8 cellular contexts compared by ENCODE assay signal in the genomic region with DNA sequence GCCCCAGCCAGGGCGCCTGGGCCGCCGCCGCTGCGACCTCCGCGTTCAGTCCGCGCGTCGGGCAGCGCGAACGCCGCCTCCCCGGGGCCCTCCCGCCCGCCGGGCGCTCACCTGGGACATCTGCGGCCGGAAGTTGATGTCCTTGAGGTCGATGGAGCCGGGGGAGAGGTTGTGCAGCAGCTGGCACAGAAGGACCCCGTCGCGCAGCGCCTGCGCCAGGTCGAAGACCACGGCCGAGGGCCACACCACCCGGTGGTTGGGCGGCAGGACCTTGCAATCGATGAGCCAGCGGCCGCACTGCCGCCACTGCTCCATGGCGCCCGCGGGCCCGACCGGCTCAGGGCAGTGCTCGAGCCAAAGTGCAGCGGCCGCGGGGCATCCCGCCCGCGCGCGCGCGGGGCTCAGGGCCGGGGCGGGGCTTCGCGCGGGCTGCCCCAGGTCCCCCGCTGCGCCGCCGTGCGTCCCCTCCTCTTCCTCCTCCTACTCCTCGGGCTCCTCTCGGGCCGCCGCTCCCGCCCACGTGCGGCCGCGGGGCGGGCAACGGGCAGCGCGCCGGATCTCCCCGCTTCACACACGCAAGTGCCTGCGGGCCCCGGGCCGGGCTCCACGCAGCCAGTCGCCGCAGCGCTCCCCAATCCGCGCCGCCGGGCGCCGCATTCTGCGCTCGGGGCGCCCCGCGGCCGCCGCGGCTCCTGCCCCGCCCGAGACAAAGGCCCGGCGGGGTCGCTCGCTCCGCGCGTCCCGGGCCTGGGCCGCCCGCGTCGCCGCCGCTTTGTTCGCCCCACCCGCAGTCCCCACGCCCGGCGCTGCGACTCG. TPM values are rescaled to one million over a fixed set of nuclear protein-coding genes. Genes with fewer than 3 reads are reported as not detected.
A peak's percentile ranks its signal among the peaks of the same experiment; 100 is the strongest.
DNase-seq lines count a peak whose midpoint lies in the region; ATAC-seq and TF ChIP-seq lines count a peak whose summit lies in the region.

A gene with protein sequence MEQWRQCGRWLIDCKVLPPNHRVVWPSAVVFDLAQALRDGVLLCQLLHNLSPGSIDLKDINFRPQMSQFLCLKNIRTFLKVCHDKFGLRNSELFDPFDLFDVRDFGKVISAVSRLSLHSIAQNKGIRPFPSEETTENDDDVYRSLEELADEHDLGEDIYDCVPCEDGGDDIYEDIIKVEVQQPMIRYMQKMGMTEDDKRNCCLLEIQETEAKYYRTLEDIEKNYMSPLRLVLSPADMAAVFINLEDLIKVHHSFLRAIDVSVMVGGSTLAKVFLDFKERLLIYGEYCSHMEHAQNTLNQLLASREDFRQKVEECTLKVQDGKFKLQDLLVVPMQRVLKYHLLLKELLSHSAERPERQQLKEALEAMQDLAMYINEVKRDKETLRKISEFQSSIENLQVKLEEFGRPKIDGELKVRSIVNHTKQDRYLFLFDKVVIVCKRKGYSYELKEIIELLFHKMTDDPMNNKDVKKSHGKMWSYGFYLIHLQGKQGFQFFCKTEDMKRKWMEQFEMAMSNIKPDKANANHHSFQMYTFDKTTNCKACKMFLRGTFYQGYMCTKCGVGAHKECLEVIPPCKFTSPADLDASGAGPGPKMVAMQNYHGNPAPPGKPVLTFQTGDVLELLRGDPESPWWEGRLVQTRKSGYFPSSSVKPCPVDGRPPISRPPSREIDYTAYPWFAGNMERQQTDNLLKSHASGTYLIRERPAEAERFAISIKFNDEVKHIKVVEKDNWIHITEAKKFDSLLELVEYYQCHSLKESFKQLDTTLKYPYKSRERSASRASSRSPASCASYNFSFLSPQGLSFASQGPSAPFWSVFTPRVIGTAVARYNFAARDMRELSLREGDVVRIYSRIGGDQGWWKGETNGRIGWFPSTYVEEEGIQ (minus strand): TSS at position 361 of the 816 bp plus-strand sequence. CDS start 46 bp downstream, at position 315.

- no peaks in the 10 kb centered on the region for H3K36me3 Mint-ChIP-seq in activated T-cell treated with anti-CD3 and anti-CD28 coated beads, Interleukin-2, amount 50 U/mL, for 4 hours (ENCODE audit: insufficient read depth)
- H3K36me3 Mint-ChIP-seq in natural killer cell (no peaks in the 10 kb centered on the region), type B pancreatic cell (no peaks in the 10 kb centered on the region)

- H3K4me3 Mint-ChIP-seq in activated T-cell treated with anti-CD3 and anti-CD28 coated beads, Interleukin-2, amount 50 U/mL, for 4 hours = peak within 1 kb of the TSS; percentile 71
- H3K4me3 Mint-ChIP-seq in natural killer cell = peak within 1 kb of the TSS; percentile 69
- H3K4me3 Mint-ChIP-seq in type B pancreatic cell = peak within 1 kb of the TSS; percentile 94

- TF ChIP-seq CTCF in AG10803 (conservative IDR thresholded peaks at IDR 0.05; ENCODE audit: low read length) (no peak), fibroblast of lung (conservative IDR thresholded peaks at IDR 0.05 in 1 of 2, IDR thresholded peaks at IDR 0.05 in 1 of 2; ENCODE audit: low read depth in 1 of 2, low read length in 2 of 2) (no peak), natural killer cell (IDR thresholded peaks at IDR 0.05) (no peak), type B pancreatic cell (conservative IDR thresholded peaks at IDR 0.05) (no peak)

- H4K20me1 ChIP-seq in fibroblast of lung (ENCODE audit: control insufficient read depth, extremely low read depth, insufficient read depth, low read length) = no peaks in the 10 kb centered on the region

- intact Hi-C loops in natural killer cell (cut with micrococcal nuclease) = no loop called here

- H2AFZ ChIP-seq in fibroblast of lung (ENCODE audit: low read length) = peak within 1 kb of the TSS; percentile 58

- ATAC-seq in GM18907 (IDR thresholded peaks at IDR 0.05; ENCODE audit: unreplicated experiment) = peak; percentile 46
- ATAC-seq in HG03095 (IDR thresholded peaks at IDR 0.05; ENCODE audit: unreplicated experiment) = peak; percentile 44
- ATAC-seq in activated T-cell treated with anti-CD3 and anti-CD28 coated beads, Interleukin-2, amount 50 U/mL, for 4 hours = peak; percentile 59 to 61
- ATAC-seq in natural killer cell = peak; percentile 44 to 67 (median 56)

- H3K27ac Mint-ChIP-seq in natural killer cell = no peak within 1 kb of the TSS
- H3K27ac Mint-ChIP-seq in type B pancreatic cell = peak within 1 kb of the TSS; percentile 88

- H3K4me1 ChIP-seq in fibroblast of lung (ENCODE audit: control insufficient read depth, extremely low read depth, insufficient read depth, low read length) = peaks cover 16% of the 10 kb centered on the region

- H3K4me3 ChIP-seq in AG10803 (ENCODE audit: low read length) (peak within 1 kb of the TSS; percentile 87), fibroblast of lung (replicated peaks in 1 of 4; ENCODE audit: control extremely low read depth in 1 of 4, insufficient read depth in 1 of 4, low read depth in 3 of 4, low read length in 4 of 4) (peak within 1 kb of the TSS; percentile 60 to 88 (median 67))

- H3K79me2 ChIP-seq in fibroblast of lung (ENCODE audit: control insufficient read depth, insufficient read depth, low read length) = peaks cover 43% of the 10 kb centered on the region

- H3K4me2 ChIP-seq in fibroblast of lung (ENCODE audit: extremely low read depth, insufficient read depth, low read length) = peak within 1 kb of the TSS; percentile 98

- no peaks in the 10 kb centered on the region for H3K9me3 ChIP-seq in fibroblast of lung (ENCODE audit: control insufficient read depth, insufficient read depth, low read depth, low read length)

- no peaks in the 10 kb centered on the region for H3K36me3 ChIP-seq in fibroblast of lung (ENCODE audit: control insufficient read depth, insufficient read depth, low read length)

- DNase-seq in AG10803 (ENCODE audit: low read depth) = peak; percentile 63
- peak; percentile 68 for DNase-seq in NCI-H774 (lab: John Stamatoyannopoulos, UW)
- DNase-seq in activated T-cell treated with anti-CD3 and anti-CD28 coated beads, Interleukin-2, amount 50 U/mL, for 4 hours = peak; percentile 22
- peak; percentile 49 to 66 for DNase-seq in fibroblast of lung (ENCODE audit: low read depth in 2 of 2)
- peak; percentile 26 for DNase-seq in natural killer cell
- DNase-seq in type B pancreatic cell (ENCODE audit: extremely low spot score, unreplicated experiment) = no peak

- peak within 1 kb of the TSS; percentile 84 for H3K27ac ChIP-seq in fibroblast of lung (ENCODE audit: insufficient read depth, low read length)

- H3K4me1 Mint-ChIP-seq in activated T-cell treated with anti-CD3 and anti-CD28 coated beads, Interleukin-2, amount 50 U/mL, for 4 hours (ENCODE audit: low read depth) = peaks cover 7% of the 10 kb centered on the region
- H3K4me1 Mint-ChIP-seq in natural killer cell (peaks cover 0 to 7% of the 10 kb centered on the region in 2 donors), type B pancreatic cell (ENCODE audit: unreplicated experiment) (peaks cover 13% of the 10 kb centered on the region)

- H3K27me3 ChIP-seq in fibroblast of lung (ENCODE audit: control insufficient read depth, insufficient read depth, low read length) = peaks cover 4% of the 10 kb centered on the region

- H3K27me3 Mint-ChIP-seq in activated T-cell treated with anti-CD3 and anti-CD28 coated beads, Interleukin-2, amount 50 U/mL, for 4 hours (ENCODE audit: low read depth) = peaks cover 7% of the 10 kb centered on the region
- H3K27me3 Mint-ChIP-seq in natural killer cell (ENCODE audit: low read depth in 2 of 2) = peaks cover 0 to 10% of the 10 kb centered on the region in 2 donors
- no peaks in the 10 kb centered on the region for H3K27me3 Mint-ChIP-seq in type B pancreatic cell

- peak within 1 kb of the TSS; percentile 85 for H3K9ac ChIP-seq in fibroblast of lung (ENCODE audit: insufficient read depth, low read length)

- H3K9me3 Mint-ChIP-seq in activated T-cell treated with anti-CD3 and anti-CD28 coated beads, Interleukin-2, amount 50 U/mL, for 4 hours = no peaks in the 10 kb centered on the region
- H3K9me3 Mint-ChIP-seq in natural killer cell (no peaks in the 10 kb centered on the region), type B pancreatic cell (no peaks in the 10 kb centered on the region)

RNA-seq across cellular contexts. Expression of the gene that starts here (rescaled TPM):
- 1 to 10 TPM; 2.7 to 3.7 (median 3.2) TPM for total RNA-seq in activated T-cell treated with anti-CD3 and anti-CD28 coated beads, Interleukin-2, amount 50 U/mL, for 4 hours
- 15.2 and 17.7 TPM in 2 replicates for total RNA-seq in fibroblast of lung
- 13.7 and 14.9 TPM in 2 replicates for polyA plus RNA-seq in fibroblast of lung
- 17.3 and 18.1 TPM in 2 replicates for polyA plus RNA-seq in fibroblast of lung (2012)
- polyA minus RNA-seq in fibroblast of lung (ENCODE audit: low replicate concordance) = 25.0 and 30.8 TPM in 2 replicates
- 1 to 10 TPM; 3.9 to 5.1 (median 4.8) TPM for total RNA-seq in natural killer cell
- total RNA-seq in type B pancreatic cell (ENCODE audit: low replicate concordance) = 39.4 and 54.3 TPM in 2 replicates
